12 cellular contexts compared by ENCODE assay signal in the genomic region with DNA sequence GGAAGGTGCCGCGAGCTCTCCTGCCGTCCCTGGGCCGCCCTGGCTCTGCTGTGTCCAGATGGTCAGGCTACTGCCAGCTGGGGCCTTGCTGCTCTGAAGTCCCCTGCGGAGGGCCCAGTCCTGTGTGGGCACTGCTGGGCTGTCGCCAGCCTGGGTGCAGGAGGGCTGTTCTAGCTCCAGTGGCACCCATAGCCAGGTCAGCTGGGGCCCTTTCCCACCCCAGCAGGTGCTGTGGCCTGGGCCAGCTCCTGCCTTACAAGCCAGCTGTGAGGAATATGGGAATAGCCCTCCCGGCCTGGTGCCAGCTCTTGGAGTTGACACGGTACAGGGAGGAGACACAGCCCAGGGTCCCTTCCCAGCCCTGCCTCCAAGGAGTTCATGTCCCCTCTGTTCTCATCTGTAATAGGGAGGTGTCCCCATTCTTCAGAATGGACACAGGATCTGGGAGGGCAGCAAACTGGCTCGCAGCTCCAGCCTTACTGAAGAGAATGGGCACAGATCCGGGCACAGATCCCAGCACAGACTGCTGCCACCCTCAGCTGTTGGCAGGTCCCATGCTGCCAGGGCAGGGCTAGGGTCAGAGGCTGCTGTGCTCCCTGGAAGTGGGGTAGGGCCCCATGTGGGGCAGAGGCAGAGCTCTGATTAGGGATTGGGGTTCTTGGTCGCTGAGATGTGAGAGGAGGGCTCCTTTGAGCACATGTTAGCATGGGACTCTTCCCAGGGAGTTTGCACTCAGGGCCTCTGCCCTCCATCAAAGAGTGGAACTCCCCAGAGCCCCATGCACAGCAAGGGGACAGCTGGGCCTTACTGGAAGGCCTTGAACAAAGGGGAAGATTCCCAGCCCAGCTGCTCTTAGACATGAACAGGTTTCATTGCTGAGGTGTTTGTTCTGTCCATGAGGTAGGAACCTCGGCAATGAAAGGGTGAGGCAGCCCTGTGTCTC. TPM values are rescaled to one million over a fixed set of nuclear protein-coding genes. Genes with fewer than 3 reads are reported as not detected.
DNase-seq lines count a peak whose midpoint lies in the region; ATAC-seq, FAIRE-seq and TF ChIP-seq lines count a peak whose summit lies in the region.
"Had no signal": no experiment of that assay in that cellular context is flagged by ENCODE, and none has a peak within 500 bp of the region (broad histone marks: within the 10 kb centered on the region; RNA-seq: fewer than 3 reads in every experiment).

No MANE protein-coding gene starts in this region.

- peak overlapping the region; percentile 66 for H3K27ac ChIP-seq in RWPE1
- no peak overlapping the region for H3K27ac ChIP-seq in sigmoid colon
- H3K27ac ChIP-seq: parathyroid adenoma had no signal

- no peak for TF ChIP-seq CTCF in RWPE1 (conservative IDR thresholded peaks at IDR 0.05; ENCODE audit: low read depth)
- TF ChIP-seq CTCF in sigmoid colon (IDR thresholded peaks at IDR 0.05) = no peak

- POLR2A ChIA-PET in RWPE1 (lab: Yijun Ruan, JAX; ENCODE audit: low non-redundant PET) (no interaction called here), T-cell (lab: Charles Lee) (no interaction called here)

- peak overlapping the region in 1 of 2 donors; percentile 16 for H3K27ac Mint-ChIP-seq in T-cell

- no peak for TF ChIP-seq POLR2A in sigmoid colon (IDR thresholded peaks at IDR 0.05)
- no peak for TF ChIP-seq POLR2A in GM12892 (IDR thresholded peaks at IDR 0.05; ENCODE audit: low read depth, low read length)

- peaks cover 9% of the 10 kb centered on the region for H3K36me3 Mint-ChIP-seq in T-cell

- H3K4me1 Mint-ChIP-seq in T-cell = peaks cover 15 to 24% (median 21%) of the 10 kb centered on the region in 3 donors

- no peak overlapping the region for H3K4me3 ChIP-seq in sigmoid colon

- no peak for TF ChIP-seq EP300 in sigmoid colon (IDR thresholded peaks at IDR 0.05)

- DNase-seq in D341Med (ENCODE audit: low spot score) = peak; percentile 13
- no peak for DNase-seq in RWPE1 (ENCODE audit: low spot score)
- peak; percentile 64 for DNase-seq in left cardiac atrium
- peak; percentile 65 for DNase-seq in sigmoid colon
- no peak for DNase-seq in stimulated activated CD4-positive, alpha-beta T cell treated with anti-CD3 and anti-CD28 coated beads, Interleukin-2, amount 100 ng/mL, for 24 hours
- no peak for DNase-seq in GM12892 (ENCODE audit: insufficient read length)
- no peak for DNase-seq in T-cell
- DNase-seq: DMS153 had no signal

- peaks cover 0 to 26% (median 22%) of the 10 kb centered on the region in 4 donors for H3K4me1 ChIP-seq in sigmoid colon
- H3K4me1 ChIP-seq: parathyroid adenoma had no signal

- CTCF ChIA-PET in RWPE1 (lab: Yijun Ruan, JAX) (interaction anchor here (0.6 to 0.7 kb wide), 2 partner anchors 689 to 710 kb away, joined by 3 read pairs; no protein-coding TSS in a partner anchor), T-cell (lab: Charles Lee) (interaction anchor here in 1 of 2 donors (0.6 kb wide), 1 partner anchor 704 kb away, joined by 4 read pairs; no protein-coding TSS in a partner anchor)

- ATAC-seq in left cardiac atrium (peak; percentile 54 to 58), T-cell (replicated peaks in 1 of 4) (no peak), GM19023 (IDR thresholded peaks at IDR 0.05; ENCODE audit: unreplicated experiment) (no peak)

- H3K27me3 Mint-ChIP-seq in T-cell = no peaks in the 10 kb centered on the region

- 87 to 90% methylated on average over 12 of the region's 12 CpGs for WGBS in sigmoid colon, 2 donors

- FAIRE-seq in GM12892 (lab: Jason Lieb, UNC) = no peak
- FAIRE-seq: endometrium, GM18507 had no signal

- H3K27me3 ChIP-seq in sigmoid colon = no peaks in the 10 kb centered on the region

- no peak overlapping the region for H3K4me3 Mint-ChIP-seq in T-cell

- no peaks in the 10 kb centered on the region for H3K9me3 ChIP-seq in sigmoid colon

- intact Hi-C loops in left cardiac atrium (cut with DNase I) (no loop called here), sigmoid colon (cut with DNase I) (no loop called here)

- H3K36me3 ChIP-seq in sigmoid colon = peaks cover 0 to 41% (median 13%) of the 10 kb centered on the region in 4 donors

- H3K9me3 Mint-ChIP-seq in T-cell = no peaks in the 10 kb centered on the region

RNA-seq across cellular contexts. Expression of a gene that starts 3.7 kb away (rescaled TPM):
- total RNA-seq in left cardiac atrium (1 to 10 TPM; 5.8 to 6.5 TPM), sigmoid colon (under 1 TPM in 2 of 4 donors, not detected in 2; 0.28 to 0.36 TPM), T-cell (1 to 10 TPM; 1.2 to 3.9 (median 2.8) TPM)
- polyA plus RNA-seq in sigmoid colon = 10 to 100 TPM in 1 of 3 donors, 1 to 10 TPM in 2; 1.8 to 18.3 (median 5.1) TPM
- polyA plus RNA-seq in GM12892 (2012; ENCODE audit: missing spikeins) = 8.5 TPM

RNA-seq across cellular contexts. Expression of a gene that starts 22.6 kb away (rescaled TPM):
- total RNA-seq in left cardiac atrium (10 to 100 TPM; 15.0 TPM), sigmoid colon (10 to 100 TPM; 13.8 to 23.5 (median 16.4) TPM), T-cell (10 to 100 TPM; 16.2 to 24.2 (median 18.6) TPM)
- 10 to 100 TPM in 1 of 3 donors, 1 to 10 TPM in 2; 4.8 to 12.5 (median 5.5) TPM for polyA plus RNA-seq in sigmoid colon
- polyA plus RNA-seq in GM12892 (2012; ENCODE audit: missing spikeins) = 12.9 TPM

RNA-seq across cellular contexts. Expression of a gene that starts 48.3 kb away (rescaled TPM):
- 10 to 100 TPM; 46.6 to 54.8 TPM for total RNA-seq in left cardiac atrium
- total RNA-seq in sigmoid colon = 10 to 100 TPM; 25.0 to 85.7 (median 45.5) TPM
- polyA plus RNA-seq in sigmoid colon = 10 to 100 TPM; 39.0 to 70.8 (median 43.9) TPM
- 102 TPM for polyA plus RNA-seq in GM12892 (2012; ENCODE audit: missing spikeins)
- 10 to 100 TPM; 50.2 to 57.7 (median 54.3) TPM for total RNA-seq in T-cell

RNA-seq across cellular contexts. Expression of a gene that starts 59.1 kb away (rescaled TPM):
- total RNA-seq in left cardiac atrium (100 to 1,000 TPM; 292 to 347 TPM), sigmoid colon (100 to 1,000 TPM; 159 to 296 (median 216) TPM), T-cell (100 to 1,000 TPM; 182 to 334 (median 289) TPM)
- 100 to 1,000 TPM; 333 to 684 (median 353) TPM for polyA plus RNA-seq in sigmoid colon
- polyA plus RNA-seq in GM12892 (2012; ENCODE audit: missing spikeins) = 106 TPM

Comparison
In these comparisons a context has a peak if more than half of its experiments do, and no peak if none do; other contexts are left out.
1. DNase-seq: peak in D341Med (single experiment), left cardiac atrium (single experiment) and sigmoid colon (single experiment); none in RWPE1 (single experiment), stimulated activated CD4-positive, alpha-beta T cell treated with anti-CD3 and anti-CD28 coated beads, Interleukin-2, amount 100 ng/mL, for 24 hours (0 of 2), GM12892 (single experiment) and T-cell (0 of 34).
2. ATAC-seq: peak in left cardiac atrium (2 of 2); none in T-cell (0 of 4) and GM19023 (single experiment).